Comparison of ENCODE assay signal across 1 cellular context in genomic region chr4:169009281-169010124, GRCh38.
TF ChIP-seq lines count a peak whose summit lies in the region.

No MANE protein-coding gene starts in this region.

TF ChIP-seq in GM23338, 12 proteins besides CTCF, POLR2A, EP300 and RAD21 (continued from another document):
- TF ChIP-seq ZNF462 (CRISPR knock-in tag; IDR thresholded peaks at IDR 0.05) = no peak
- no peak; the same call in 1 of the 2 replicates for TF ChIP-seq POLR2AphosphoS5 (IDR thresholded peaks at IDR 0.05; ENCODE audit: low read depth)
- no peak for TF ChIP-seq EZH2phosphoT487 (IDR thresholded peaks at IDR 0.05; ENCODE audit: unreplicated experiment)
- TF ChIP-seq ETS1 (IDR thresholded peaks at IDR 0.05) = no peak
- TF ChIP-seq ZNF331 (CRISPR knock-in tag; IDR thresholded peaks at IDR 0.05; ENCODE audit: low read depth) = no peak
- TF ChIP-seq NANOG (IDR thresholded peaks at IDR 0.05; ENCODE audit: borderline replicate concordance) = no peak
- TF ChIP-seq CREB1 (CRISPR knock-in tag; IDR thresholded peaks at IDR 0.05; ENCODE audit: low read depth) = no peak
- no peak for TF ChIP-seq EZH2 (IDR thresholded peaks at IDR 0.05; ENCODE audit: low read depth, unreplicated experiment)
- TF ChIP-seq, protein P1, sequence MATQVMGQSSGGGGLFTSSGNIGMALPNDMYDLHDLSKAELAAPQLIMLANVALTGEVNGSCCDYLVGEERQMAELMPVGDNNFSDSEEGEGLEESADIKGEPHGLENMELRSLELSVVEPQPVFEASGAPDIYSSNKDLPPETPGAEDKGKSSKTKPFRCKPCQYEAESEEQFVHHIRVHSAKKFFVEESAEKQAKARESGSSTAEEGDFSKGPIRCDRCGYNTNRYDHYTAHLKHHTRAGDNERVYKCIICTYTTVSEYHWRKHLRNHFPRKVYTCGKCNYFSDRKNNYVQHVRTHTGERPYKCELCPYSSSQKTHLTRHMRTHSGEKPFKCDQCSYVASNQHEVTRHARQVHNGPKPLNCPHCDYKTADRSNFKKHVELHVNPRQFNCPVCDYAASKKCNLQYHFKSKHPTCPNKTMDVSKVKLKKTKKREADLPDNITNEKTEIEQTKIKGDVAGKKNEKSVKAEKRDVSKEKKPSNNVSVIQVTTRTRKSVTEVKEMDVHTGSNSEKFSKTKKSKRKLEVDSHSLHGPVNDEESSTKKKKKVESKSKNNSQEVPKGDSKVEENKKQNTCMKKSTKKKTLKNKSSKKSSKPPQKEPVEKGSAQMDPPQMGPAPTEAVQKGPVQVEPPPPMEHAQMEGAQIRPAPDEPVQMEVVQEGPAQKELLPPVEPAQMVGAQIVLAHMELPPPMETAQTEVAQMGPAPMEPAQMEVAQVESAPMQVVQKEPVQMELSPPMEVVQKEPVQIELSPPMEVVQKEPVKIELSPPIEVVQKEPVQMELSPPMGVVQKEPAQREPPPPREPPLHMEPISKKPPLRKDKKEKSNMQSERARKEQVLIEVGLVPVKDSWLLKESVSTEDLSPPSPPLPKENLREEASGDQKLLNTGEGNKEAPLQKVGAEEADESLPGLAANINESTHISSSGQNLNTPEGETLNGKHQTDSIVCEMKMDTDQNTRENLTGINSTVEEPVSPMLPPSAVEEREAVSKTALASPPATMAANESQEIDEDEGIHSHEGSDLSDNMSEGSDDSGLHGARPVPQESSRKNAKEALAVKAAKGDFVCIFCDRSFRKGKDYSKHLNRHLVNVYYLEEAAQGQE (IDR thresholded peaks at IDR 0.05; ENCODE audit: unreplicated experiment) = no peak
- no peak for TF ChIP-seq ZNF114 (CRISPR knock-in tag; IDR thresholded peaks at IDR 0.05)
- TF ChIP-seq JUNB (IDR thresholded peaks at IDR 0.05; ENCODE audit: unreplicated experiment) = no peak
